1 cellular context compared by ENCODE assay signal in the genomic region with DNA sequence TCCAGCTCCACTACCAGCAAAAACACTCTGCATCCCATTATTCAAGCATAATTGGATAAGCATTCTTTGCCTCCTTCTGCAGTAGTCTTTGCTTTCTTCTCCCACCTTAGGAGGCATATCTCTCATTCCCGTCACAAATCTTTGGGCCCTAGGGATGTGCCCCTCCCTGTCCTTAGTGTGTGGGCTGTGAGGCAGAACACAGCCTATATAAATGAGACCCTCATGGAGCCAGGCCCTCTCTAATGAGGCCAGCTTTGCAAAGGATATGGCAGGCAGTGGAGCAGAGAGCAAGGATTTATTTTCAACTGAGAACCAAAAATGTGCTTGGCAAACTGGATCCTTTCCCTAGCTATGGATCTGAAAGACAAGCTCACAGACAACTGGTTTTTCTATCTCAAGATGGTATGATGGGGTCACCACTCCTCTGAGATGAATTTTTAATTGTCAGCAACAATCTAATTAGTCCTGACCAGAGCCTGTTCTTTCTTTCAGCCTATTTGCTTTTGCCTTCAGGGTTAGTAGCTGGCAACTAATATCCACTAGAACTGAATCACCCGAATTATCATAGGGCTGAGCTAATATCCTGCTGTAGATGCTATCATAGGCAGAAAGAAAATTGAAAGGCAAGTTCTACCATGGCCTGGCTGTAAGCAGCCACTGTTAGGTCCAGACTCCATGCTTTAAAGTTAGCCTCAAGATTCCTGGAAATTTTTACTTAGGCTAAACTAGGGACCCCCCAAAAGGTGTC.
TF ChIP-seq lines count a peak whose summit lies in the region.

No MANE protein-coding gene starts in this region.

TF ChIP-seq in IMR-90, 13 proteins besides CTCF, POLR2A, EP300 and RAD21 (continued from another document):
- no peak for TF ChIP-seq CEBPB (IDR thresholded peaks at IDR 0.05; ENCODE audit: low read depth, low read length)
